Comparison of ENCODE assay signal across 15 cellular contexts in genomic region chr3:149343951-149344350, GRCh38. TPM values are rescaled to one million over a fixed set of nuclear protein-coding genes. Genes with fewer than 3 reads are reported as not detected.
DNase-seq lines count a peak whose midpoint lies in the region; TF ChIP-seq lines count a peak whose summit lies in the region.
"Had no signal": no experiment of that assay in that cellular context is flagged by ENCODE, and none has a peak within 500 bp of the region (broad histone marks: within the 10 kb centered on the region; RNA-seq: fewer than 3 reads in every experiment).

No MANE protein-coding gene starts in this region.

- POLR2A ChIA-PET in RWPE1 (lab: Yijun Ruan, JAX; ENCODE audit: low non-redundant PET) = no interaction called here

- no peaks in the 10 kb centered on the region for H3K4me1 Mint-ChIP-seq in immature natural killer cell

- CTCF ChIA-PET in RWPE1 (lab: Yijun Ruan, JAX) = interaction anchor here (0.6 kb wide), 1 partner anchor 128 kb away, joined by 3 read pairs; no protein-coding TSS in a partner anchor

- H3K9me3 Mint-ChIP-seq in immature natural killer cell = peaks cover 0 to 2% (median 0%) of the 10 kb centered on the region in 6 donors
- H3K9me3 Mint-ChIP-seq: activated CD4-positive, alpha-beta T cell treated with anti-CD3 and anti-CD28 coated beads, Interleukin-2, amount 10 ng/mL, durations not matched to agents 24 days and 14 days; activated T-cell treated with anti-CD3 and anti-CD28 coated beads, Interleukin-2, amount 50 U/mL, for 4 hours had no signal

- no peak for TF ChIP-seq CTCF in RWPE1 (conservative IDR thresholded peaks at IDR 0.05; ENCODE audit: low read depth)

- H3K27ac Mint-ChIP-seq in immature natural killer cell = no peak overlapping the region
- H3K27ac Mint-ChIP-seq: activated CD4-positive, alpha-beta T cell treated with anti-CD3 and anti-CD28 coated beads, Interleukin-2, amount 10 ng/mL, durations not matched to agents 24 days and 14 days had no signal

- H3K27me3 Mint-ChIP-seq in immature natural killer cell (ENCODE audit: low read depth in 3 of 3) = peaks cover 2 to 7% (median 3%) of the 10 kb centered on the region in 3 donors

- no peak overlapping the region for H3K4me3 Mint-ChIP-seq in immature natural killer cell
- H3K4me3 Mint-ChIP-seq: activated CD4-positive, alpha-beta T cell treated with anti-CD3 and anti-CD28 coated beads, Interleukin-2, amount 10 ng/mL, durations not matched to agents 24 days and 14 days; activated T-cell treated with anti-CD3 and anti-CD28 coated beads, Interleukin-2, amount 50 U/mL, for 4 hours had no signal

- no peaks in the 10 kb centered on the region for H3K36me3 Mint-ChIP-seq in immature natural killer cell

- DNase-seq in NCI-H1694 (lab: John Stamatoyannopoulos, UW) (peak; percentile 17), NCI-H1694 treated with DMSO at 0.1 percent for 48 hours (lab: John Stamatoyannopoulos, UW) (no peak), HT-29 (ENCODE audit: low spot score) (peak; percentile 37), RWPE1 (ENCODE audit: low spot score) (peak; percentile 24), kidney tubule cell (ENCODE audit: low spot score) (peak; percentile 57), immature natural killer cell (no peak), NCI-H1048 (lab: John Stamatoyannopoulos, UW) (no peak)
- no peak for DNase-seq in stimulated activated CD4-positive, alpha-beta T cell treated with anti-CD3 and anti-CD28 coated beads, Interleukin-4, amount 100 ng/mL, for 24 hours
- DNase-seq: activated CD4-positive, alpha-beta T cell treated with anti-CD3 and anti-CD28 coated beads, Interleukin-2, amount 10 ng/mL, durations not matched to agents 24 days and 14 days; activated T-cell treated with anti-CD3 and anti-CD28 coated beads, Interleukin-2, amount 50 U/mL, for 4 hours; esophagus squamous epithelium; KG1; NCI-H2081 treated with DMSO at 0.1 percent for 48 hours; T-helper 2 cell had no signal

- no peak overlapping the region for H3K27ac ChIP-seq in RWPE1

RNA-seq across cellular contexts. Expression of gene TM4SF18, which starts 10.5 kb away (rescaled TPM):
- total RNA-seq in HT-29 (2014; rRNA removed; shearing (Covaris generic)) = 0.29 TPM in 1 of 2 replicates, not detected in the other
- polyA plus RNA-seq in immature natural killer cell = not detected
- total RNA-seq: activated CD4-positive, alpha-beta T cell treated with anti-CD3 and anti-CD28 coated beads, Interleukin-2, amount 10 ng/mL, durations not matched to agents 24 days and 14 days; activated T-cell treated with anti-CD3 and anti-CD28 coated beads, Interleukin-2, amount 50 U/mL, for 4 hours; osteoblast had no signal

RNA-seq across cellular contexts. Expression of gene TM4SF1, which starts 33.5 kb away (rescaled TPM):
- 348 and 369 TPM in 2 replicates for total RNA-seq in HT-29 (2014; rRNA removed; shearing (Covaris generic))
- not detected for polyA plus RNA-seq in immature natural killer cell

Comparison
In these comparisons a context has a peak if more than half of its experiments do, and no peak if none do; other contexts are left out.
1. DNase-seq: peak in NCI-H1694 (single experiment), HT-29 (single experiment), RWPE1 (single experiment) and kidney tubule cell (single experiment); none in NCI-H1694 treated with DMSO at 0.1 percent for 48 hours (single experiment), stimulated activated CD4-positive, alpha-beta T cell treated with anti-CD3 and anti-CD28 coated beads, Interleukin-4, amount 100 ng/mL, for 24 hours (single experiment), immature natural killer cell (0 of 3) and NCI-H1048 (single experiment).